ENCODE assay signal across 2 cellular contexts in genomic region chr4:152795891-152796290, GRCh38.
TF ChIP-seq lines count a peak whose summit lies in the region.

No MANE protein-coding gene starts in this region.

TF ChIP-seq in GM12891, 5 proteins besides CTCF, POLR2A, EP300 and RAD21:
- no peak for TF ChIP-seq TAF1 (IDR thresholded peaks at IDR 0.05; ENCODE audit: low read depth, low read length)
- no peak for TF ChIP-seq PAX5 (IDR thresholded peaks at IDR 0.05; ENCODE audit: insufficient read depth, low read length, severe bottlenecking)
- no peak for TF ChIP-seq SPI1 (IDR thresholded peaks at IDR 0.05; ENCODE audit: low read depth, low read length)
- no peak for TF ChIP-seq POU2F2 (IDR thresholded peaks at IDR 0.05; ENCODE audit: low read depth, low read length)
- TF ChIP-seq POLR2AphosphoS5 (IDR thresholded peaks at IDR 0.05; ENCODE audit: low read depth, low read length): no peak

TF ChIP-seq in GM12878, 131 proteins besides CTCF, POLR2A, EP300 and RAD21:
- TF ChIP-seq SKIL (IDR thresholded peaks at IDR 0.05; ENCODE audit: low read depth, poor library complexity, severe bottlenecking): no peak
- TF ChIP-seq SP1 (IDR thresholded peaks at IDR 0.05; ENCODE audit: low read depth, low read length): no peak
- no peak for TF ChIP-seq CHD1 (IDR thresholded peaks at IDR 0.05; ENCODE audit: low read depth, low read length)
- TF ChIP-seq ZZZ3 (IDR thresholded peaks at IDR 0.05; ENCODE audit: control insufficient read depth, insufficient read length, low read depth): no peak
- TF ChIP-seq SIN3A (IDR thresholded peaks at IDR 0.05; ENCODE audit: low read depth, low read length): no peak
- TF ChIP-seq REST (IDR thresholded peaks at IDR 0.05; ENCODE audit: low read depth, low read length): no peak
- no peak for TF ChIP-seq BCL11A (IDR thresholded peaks at IDR 0.05; ENCODE audit: low read depth, low read length)
- no peak for TF ChIP-seq DPF2 (IDR thresholded peaks at IDR 0.05)
- TF ChIP-seq E4F1 (IDR thresholded peaks at IDR 0.05; ENCODE audit: borderline replicate concordance, partially characterized antibody): no peak
- no peak for TF ChIP-seq NR2C2 (IDR thresholded peaks at IDR 0.05; ENCODE audit: borderline replicate concordance, control insufficient read depth, insufficient read length, low read depth)
- TF ChIP-seq JUNB (IDR thresholded peaks at IDR 0.05): no peak
- TF ChIP-seq BMI1 (IDR thresholded peaks at IDR 0.05; ENCODE audit: borderline replicate concordance): no peak
- TF ChIP-seq IRF4 (IDR thresholded peaks at IDR 0.05; ENCODE audit: low read depth, low read length): no peak
- TF ChIP-seq JUND (IDR thresholded peaks at IDR 0.05; ENCODE audit: low read depth, low read length): no peak
- TF ChIP-seq MXI1 (IDR thresholded peaks at IDR 0.05; ENCODE audit: low read depth, low read length): no peak
TF ChIP-seq in GM12878: peak in this region for 0.
